Comparison of ENCODE assay signal across 34 cellular contexts in genomic region chr18:12782521-12782920, GRCh38.
"Had no signal": no experiment of that assay in that cellular context is flagged by ENCODE, and none has a peak within 500 bp of the region (broad histone marks: within the 10 kb centered on the region; RNA-seq: fewer than 3 reads in every experiment).

No MANE protein-coding gene starts in this region.

- DNase-seq: activated CD4-positive, alpha-beta memory T cell treated with anti-CD3 and anti-CD28 coated beads for 36 hours; activated CD4-positive, alpha-beta T cell treated with anti-CD3 and anti-CD28 coated beads for 36 hours; activated CD4-positive, alpha-beta T cell treated with anti-CD3 and anti-CD28 coated beads, Interleukin-2, amount 50 U/mL, for 1 hour; activated CD8-positive, alpha-beta memory T cell treated with anti-CD3 and anti-CD28 coated beads, Interleukin-2, amount 50 U/mL, for 4 hours; activated gamma-delta T cell treated with Interleukin-2 at 50 U/mL for 16 hours; activated naive CD4-positive, alpha-beta T cell treated with anti-CD3 and anti-CD28 coated beads, Interleukin-2, amount 10 ng/mL, durations not matched to agents 7 days and 5 days; activated naive CD8-positive, alpha-beta T cell treated with anti-CD3 and anti-CD28 coated beads, Interleukin-2, amount 50 U/mL, for 24 hours; activated T-cell treated with anti-CD3 and anti-CD28 coated beads for 4 hours; activated T-cell treated with anti-CD3 and anti-CD28 coated beads, Interleukin-2, amount 50 U/mL, for 4 hours; anterior cingulate cortex; brain microvascular endothelial cell; central memory CD4-positive, alpha-beta T cell; Karpas-422; MM.1S; MV-4-11; NCI-H1092; NCI-H1436 treated with DMSO at 0.1 percent for 48 hours; NCI-H1694 treated with DMSO at 0.1 percent for 48 hours; NCI-H2029; NCI-H345; NCI-H524 treated with DMSO at 0.1 percent for 48 hours; RPMI8226; SHP77 treated with DMSO at 0.1 percent for 48 hours; SK-N-SH had no signal

- H3K9me3 Mint-ChIP-seq: activated naive CD4-positive, alpha-beta T cell treated with anti-CD3 and anti-CD28 coated beads, Interleukin-2, amount 10 ng/mL, durations not matched to agents 7 days and 5 days; activated naive CD8-positive, alpha-beta T cell treated with anti-CD3 and anti-CD28 coated beads, Interleukin-2, amount 50 U/mL, for 24 hours; activated T-cell treated with anti-CD3 and anti-CD28 coated beads, Interleukin-2, amount 50 U/mL, for 4 hours; activated T-helper 1 cell treated with anti-CD3 and anti-CD28 coated beads, Interleukin-12 subunit alpha, Interleukin-12 subunit beta, Interleukin-2, Interleukin-4 antibody, amounts not matched to agents 30 ng/mL and 10 ng/mL and 1 ng/mL, durations not matched to agents 14 hours and 24 hours and 36 hours; T-helper 1 cell treated with Interleukin-12 subunit alpha and Interleukin-12 subunit beta and Interleukin-4 antibody, amounts not matched to agents 30 μg/mL and 1 μg/mL, for 36 hours; T-helper 2 cell treated with Interferon-gamma antibody and Interleukin-4, amounts not matched to agents 5 μg/mL and 100 μg/mL, for 36 hours; WTC11 had no signal

- H3K27me3 ChIP-seq: brain microvascular endothelial cell, SJSA1 had no signal

- ATAC-seq: activated CD4-positive, alpha-beta T cell treated with anti-CD3 and anti-CD28 coated beads for 36 hours; activated CD4-positive, CD25-positive, alpha-beta regulatory T cell treated with anti-CD3 and anti-CD28 coated beads, Interleukin-2, amount 50 U/mL, for 24 hours; activated naive CD8-positive, alpha-beta T cell treated with anti-CD3 and anti-CD28 coated beads, Interleukin-2, amount 50 U/mL, for 24 hours; activated T-cell treated with anti-CD3 and anti-CD28 coated beads, Interleukin-2, amount 50 U/mL, for 4 hours; Panc1; WTC11 had no signal

- H3K4me3 ChIP-seq: K562, SJSA1 had no signal

- H3K36me3 ChIP-seq: brain microvascular endothelial cell, SJSA1 had no signal

- H3K9ac ChIP-seq: SK-N-SH had no signal

- H3K4me1 Mint-ChIP-seq: activated CD4-positive, alpha-beta T cell treated with anti-CD3 and anti-CD28 coated beads for 36 hours; activated naive CD4-positive, alpha-beta T cell treated with anti-CD3 and anti-CD28 coated beads, Interleukin-2, amount 10 ng/mL, durations not matched to agents 7 days and 5 days; activated naive CD8-positive, alpha-beta T cell treated with anti-CD3 and anti-CD28 coated beads, Interleukin-2, amount 50 U/mL, for 24 hours; WTC11 had no signal

- H3K9me3 ChIP-seq: SJSA1, SK-N-SH had no signal

- H3K4me2 ChIP-seq: SK-N-SH had no signal

- H3K27ac Mint-ChIP-seq: activated CD4-positive, alpha-beta memory T cell treated with anti-CD3 and anti-CD28 coated beads for 36 hours; activated CD4-positive, alpha-beta T cell treated with anti-CD3 and anti-CD28 coated beads for 36 hours; activated naive CD4-positive, alpha-beta T cell treated with anti-CD3 and anti-CD28 coated beads, Interleukin-2, amount 10 ng/mL, durations not matched to agents 7 days and 5 days; activated naive CD8-positive, alpha-beta T cell; activated naive CD8-positive, alpha-beta T cell treated with anti-CD3 and anti-CD28 coated beads, Interleukin-2, amount 50 U/mL, for 24 hours; activated T-helper 1 cell treated with anti-CD3 and anti-CD28 coated beads, Interleukin-12 subunit alpha, Interleukin-12 subunit beta, Interleukin-2, Interleukin-4 antibody, amounts not matched to agents 30 ng/mL and 10 ng/mL and 1 ng/mL, durations not matched to agents 14 hours and 24 hours and 36 hours; T-helper 1 cell treated with Interleukin-12 subunit alpha and Interleukin-12 subunit beta and Interleukin-4 antibody, amounts not matched to agents 30 μg/mL and 1 μg/mL, for 36 hours; T-helper 2 cell treated with Interferon-gamma antibody and Interleukin-4, amounts not matched to agents 5 μg/mL and 100 μg/mL, for 36 hours; WTC11 had no signal

- H3K27ac ChIP-seq: brain microvascular endothelial cell, SJSA1 had no signal

- H3K36me3 Mint-ChIP-seq: WTC11 had no signal

- H3K4me1 ChIP-seq: SJSA1 had no signal

- H3K4me3 Mint-ChIP-seq: activated CD4-positive, alpha-beta memory T cell treated with anti-CD3 and anti-CD28 coated beads for 36 hours; activated CD4-positive, alpha-beta T cell treated with anti-CD3 and anti-CD28 coated beads for 36 hours; activated naive CD4-positive, alpha-beta T cell treated with anti-CD3 and anti-CD28 coated beads, Interleukin-2, amount 10 ng/mL, durations not matched to agents 7 days and 5 days; activated naive CD8-positive, alpha-beta T cell; activated naive CD8-positive, alpha-beta T cell treated with anti-CD3 and anti-CD28 coated beads, Interleukin-2, amount 50 U/mL, for 24 hours; activated T-cell treated with anti-CD3 and anti-CD28 coated beads, Interleukin-2, amount 50 U/mL, for 4 hours; activated T-helper 1 cell treated with anti-CD3 and anti-CD28 coated beads, Interleukin-12 subunit alpha, Interleukin-12 subunit beta, Interleukin-2, Interleukin-4 antibody, amounts not matched to agents 30 ng/mL and 10 ng/mL and 1 ng/mL, durations not matched to agents 14 hours and 24 hours and 36 hours; T-helper 1 cell treated with Interleukin-12 subunit alpha and Interleukin-12 subunit beta and Interleukin-4 antibody, amounts not matched to agents 30 μg/mL and 1 μg/mL, for 36 hours; T-helper 2 cell treated with Interferon-gamma antibody and Interleukin-4, amounts not matched to agents 5 μg/mL and 100 μg/mL, for 36 hours; WTC11 had no signal

- H3K27me3 Mint-ChIP-seq: activated CD4-positive, alpha-beta memory T cell treated with anti-CD3 and anti-CD28 coated beads for 36 hours; activated CD4-positive, alpha-beta T cell treated with anti-CD3 and anti-CD28 coated beads for 36 hours; activated naive CD4-positive, alpha-beta T cell treated with anti-CD3 and anti-CD28 coated beads, Interleukin-2, amount 10 ng/mL, durations not matched to agents 7 days and 5 days; activated naive CD8-positive, alpha-beta T cell; activated naive CD8-positive, alpha-beta T cell treated with anti-CD3 and anti-CD28 coated beads, Interleukin-2, amount 50 U/mL, for 24 hours had no signal

- FAIRE-seq: K562, TTC549 had no signal
